1 cellular context compared by ENCODE assay signal in genomic region chr15:38453971-38454686, GRCh38.
TF ChIP-seq lines count a peak whose summit lies in the region.

Gene FAM98B, plus strand, starts transcription at chr15:38454127. Its CDS starts 35 bp downstream, at chr15:38454162.

TF ChIP-seq in K562, 482 proteins besides CTCF, POLR2A, EP300 and RAD21 (continued from another document):
- TF ChIP-seq ATF6 (CRISPR knock-in tag; IDR thresholded peaks at IDR 0.05) (no peak), DEAF1 (CRISPR knock-in tag; IDR thresholded peaks at IDR 0.05) (no peak), CBX5 (IDR thresholded peaks at IDR 0.05; ENCODE audit: borderline replicate concordance, low read depth) (peak; percentile 60; the same call in 1 of the 2 replicates), ZNF57 (CRISPR knock-in tag; IDR thresholded peaks at IDR 0.05) (no peak), EGR1 (conservative IDR thresholded peaks at IDR 0.05) (no peak), POLR2H (tag; IDR thresholded peaks at IDR 0.05; ENCODE audit: low read depth) (peak; percentile 72; the same call in 1 of the 2 replicates), ZBTB9 (CRISPR knock-in tag; IDR thresholded peaks at IDR 0.05) (peak; percentile 63; the same call in 1 of the 2 replicates), BRF1 (IDR thresholded peaks at IDR 0.05; ENCODE audit: borderline replicate concordance, extremely low read depth, insufficient read length) (no peak), TAF1 (IDR thresholded peaks at IDR 0.05; ENCODE audit: control insufficient read depth, extremely low read depth, insufficient read depth, low read length, severe bottlenecking) (peak; percentile 98), ZNF717 (CRISPR knock-in tag; IDR thresholded peaks at IDR 0.05) (no peak), THAP12 (CRISPR knock-in tag; IDR thresholded peaks at IDR 0.05) (peak; percentile 35; the same call in 1 of the 2 replicates), SOX6 (IDR thresholded peaks at IDR 0.05) (peak; percentile 32), HNRNPLL (IDR thresholded peaks at IDR 0.05; ENCODE audit: low read depth, low read length, poor library complexity, severe bottlenecking) (peak; percentile 34), L3MBTL2 (IDR thresholded peaks at IDR 0.05) (peak; percentile 84; the same call in 1 of the 2 replicates), HBP1 (CRISPR knock-in tag; IDR thresholded peaks at IDR 0.05) (peak; percentile 63; the same call in 1 of the 2 replicates), ZNF280B (CRISPR knock-in tag; IDR thresholded peaks at IDR 0.05) (no peak), ZNF79 (CRISPR knock-in tag; IDR thresholded peaks at IDR 0.05; ENCODE audit: low read depth) (peak; percentile 42; the same call in 1 of the 2 replicates), ETV5 (CRISPR knock-in tag; IDR thresholded peaks at IDR 0.05; ENCODE audit: low read depth) (no peak; the same call in 1 of the 2 replicates), NKRF (IDR thresholded peaks at IDR 0.05; ENCODE audit: borderline replicate concordance) (peak; percentile 79; the same call in 1 of the 2 replicates), SRSF7 (optimal IDR thresholded peaks at IDR 0.05; ENCODE audit: low read depth, low read length) (no peak), HDAC2 (IDR thresholded peaks at IDR 0.05) (peak; percentile 73), SMARCC2 (IDR thresholded peaks at IDR 0.05; ENCODE audit: low read depth) (0 out of 2 replicates have a peak, but pooled peaks have one; percentile 14), E2F5 (CRISPR knock-in tag; IDR thresholded peaks at IDR 0.05) (0 out of 2 replicates have a peak, but pooled peaks have one; percentile 65), NFXL1 (CRISPR knock-in tag; IDR thresholded peaks at IDR 0.05) (no peak), RNF219 (CRISPR knock-in tag; IDR thresholded peaks at IDR 0.05) (no peak), U2AF2 (optimal IDR thresholded peaks at IDR 0.05; ENCODE audit: low read depth, low read length) (no peak), PML (IDR thresholded peaks at IDR 0.05; ENCODE audit: low read length) (peak; percentile 79), ZBTB49 (CRISPR knock-in tag; IDR thresholded peaks at IDR 0.05; ENCODE audit: borderline replicate concordance) (no peak), HMGXB4 (CRISPR knock-in tag; IDR thresholded peaks at IDR 0.05) (no peak)
